In the genomic region with DNA sequence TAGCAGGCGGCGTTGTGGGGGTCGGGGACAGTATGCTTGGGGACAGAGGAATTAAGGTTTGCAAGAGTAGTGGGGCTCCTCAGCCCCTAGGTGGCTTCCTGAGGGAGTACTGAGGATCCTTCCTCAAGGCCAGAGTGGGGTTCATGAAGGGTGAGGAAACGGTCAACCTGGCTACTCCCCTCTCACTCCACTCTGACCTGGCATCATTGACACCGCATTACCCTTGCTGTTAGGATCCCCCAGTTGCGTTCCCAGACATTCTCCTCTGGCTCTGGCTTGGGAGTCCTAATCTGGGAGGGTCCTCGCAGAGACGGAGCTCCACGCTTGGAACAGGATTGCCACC, we compare ENCODE assay signal across 8 cellular contexts. TPM values are rescaled to one million over a fixed set of nuclear protein-coding genes. Genes with fewer than 3 reads are reported as not detected.
DNase-seq lines count a peak whose midpoint lies in the region; ATAC-seq, FAIRE-seq and TF ChIP-seq lines count a peak whose summit lies in the region.

No MANE protein-coding gene starts in this region.

- peak overlapping the region; percentile 77 for H2AFZ ChIP-seq in K562 (ENCODE audit: low read depth, low read length)

- in situ Hi-C loops in K562 (cut with MboI): loop anchor here (5.0 kb wide), 1 partner anchor 367 kb away; the partner anchor contains the start of gene TAS2R40

- no peak for TF ChIP-seq POLR2A in K562 (conservative IDR thresholded peaks at IDR 0.05)

- peak overlapping the region; percentile 66 to 89 (median 81) for H3K4me3 ChIP-seq in BLaER1 treated with 17β-estradiol and CSF1 and Interleukin-3, amounts not matched to agents 10 nM and 100 nM
- peak overlapping the region; percentile 70 for H3K4me3 ChIP-seq in K562
- H3K4me3 ChIP-seq in mesodermal cell (ENCODE audit: extremely low read depth, insufficient read depth, low read length, poor library complexity, severe bottlenecking): peak overlapping the region; percentile 70

- no peaks in the 10 kb centered on the region for H3K79me2 ChIP-seq in K562 (ENCODE audit: control insufficient read depth, insufficient read depth, low read length)

- TF ChIP-seq RAD21 in K562 (CRISPR knock-in tag; conservative IDR thresholded peaks at IDR 0.05 in 1 of 2, IDR thresholded peaks at IDR 0.05 in 1 of 2): no peak

- H3K27me3 ChIP-seq in BLaER1 treated with 17β-estradiol and CSF1 and Interleukin-3, amounts not matched to agents 10 nM and 100 nM: no peaks in the 10 kb centered on the region; a peak in 1 of 22 replicates
- peaks cover 4 to 30% of the 10 kb centered on the region in 2 experiments; a peak in 3 of 5 replicates for H3K27me3 ChIP-seq in K562 (ENCODE audit: control insufficient read depth in 2 of 2, insufficient read depth in 2 of 2, low read length in 2 of 2)

- peak in 1 of 3 experiments; percentile 35; a peak in 3 of 6 replicates for TF ChIP-seq CTCF in K562 (IDR thresholded peaks at IDR 0.05 in 2 of 3, conservative IDR thresholded peaks at IDR 0.05 in 1 of 3; ENCODE audit: insufficient read depth in 2 of 3, low read depth in 1 of 3, low read length in 3 of 3)

- TF ChIP-seq EP300 in K562 (IDR thresholded peaks at IDR 0.05; ENCODE audit: low read length): no peak

- intact Hi-C loops in K562 (cut with micrococcal nuclease): loop anchor here (2.0 kb wide), 1 partner anchor 359 kb away; no protein-coding TSS in a partner anchor

- ATAC-seq in HG02943 (IDR thresholded peaks at IDR 0.05; ENCODE audit: low read depth, unreplicated experiment) (peak; percentile 2), K562 (peak; percentile 18), GM19328 (IDR thresholded peaks at IDR 0.05; ENCODE audit: unreplicated experiment) (no peak), GM18858 (IDR thresholded peaks at IDR 0.05; ENCODE audit: unreplicated experiment) (no peak)

- POLR2A ChIA-PET in K562 (lab: Yijun Ruan, JAX): interaction anchor here (0.5 to 1.1 kb wide), 2 partner anchors 162 to 401 kb away, joined by 3 read pairs; no protein-coding TSS in a partner anchor

- peak overlapping the region; percentile 81 to 99 (median 97) for H3K4me2 ChIP-seq in BLaER1 treated with 17β-estradiol and CSF1 and Interleukin-3, amounts not matched to agents 10 nM and 100 nM
- peak overlapping the region; percentile 66 for H3K4me2 ChIP-seq in K562 (ENCODE audit: insufficient read depth, low read length)

- WGBS in K562 (ENCODE audit: insufficient coverage, low coverage, missing lambda C conversion rate): 30% methylated on average over 9 of the region's 9 CpGs
- 36 to 48% methylated on average over 4 to 5 of the region's 9 CpGs for WGBS in mesodermal cell (ENCODE audit: insufficient coverage in 2 of 2), 2 experiments

- H3K9me3 ChIP-seq in BLaER1 treated with 17β-estradiol and CSF1 and Interleukin-3, amounts not matched to agents 10 nM and 100 nM (replicated peaks in 1 of 11): no peaks in the 10 kb centered on the region
- H3K9me3 ChIP-seq in K562 (replicated peaks; ENCODE audit: control insufficient read depth, insufficient read depth, low read depth, low read length): no peaks in the 10 kb centered on the region
- no peaks in the 10 kb centered on the region for H3K9me3 ChIP-seq in mesodermal cell (ENCODE audit: control insufficient read depth, low read length)

- no peaks in the 10 kb centered on the region; a peak in 1 of 22 replicates for H4K20me1 ChIP-seq in BLaER1 treated with 17β-estradiol and CSF1 and Interleukin-3, amounts not matched to agents 10 nM and 100 nM
- no peaks in the 10 kb centered on the region; the same call in 1 of the 2 replicates for H4K20me1 ChIP-seq in K562 (replicated peaks; ENCODE audit: control insufficient read depth, insufficient read depth, low read length)

- peaks cover 11 to 29% (median 16%) of the 10 kb centered on the region in 10 experiments; a peak in 19 of 20 replicates for H3K4me1 ChIP-seq in BLaER1 treated with 17β-estradiol and CSF1 and Interleukin-3, amounts not matched to agents 10 nM and 100 nM
- H3K4me1 ChIP-seq in K562 (replicated peaks in 1 of 2; ENCODE audit: control insufficient read depth in 2 of 2, insufficient read depth in 2 of 2, low read length in 2 of 2): peaks cover 12 to 16% of the 10 kb centered on the region in 2 experiments; a peak in 4 of 5 replicates
- peaks cover 5% of the 10 kb centered on the region for H3K4me1 ChIP-seq in mesodermal cell (ENCODE audit: control insufficient read depth, insufficient read depth, low read length, poor library complexity, severe bottlenecking)

- no peak for FAIRE-seq in K562 (lab: Jason Lieb, UNC)

- CTCF ChIA-PET in K562 (lab: Yijun Ruan, JAX; ENCODE audit: low intra/inter-chr PET ratio): interaction anchor here (1.2 to 4.6 kb wide), 3 partner anchors 11 to 360 kb away, joined by 6 to 52 read pairs (median 15); no protein-coding TSS in a partner anchor

- peak in 2 of 4 experiments; percentile 32 to 56 for DNase-seq in K562 (ENCODE audit: extremely low read depth in 1 of 4, low spot score in 3 of 4)
- no peak for DNase-seq in NCI-H2227 (lab: John Stamatoyannopoulos, UW; ENCODE audit: unreplicated experiment)
- DNase-seq in H4 (ENCODE audit: low spot score): no peak

- H3K9ac ChIP-seq in BLaER1 treated with 17β-estradiol and CSF1 and Interleukin-3, amounts not matched to agents 10 nM and 100 nM: peak overlapping the region; percentile 80 to 89 (median 85)
- H3K9ac ChIP-seq in K562 (ENCODE audit: insufficient read depth in 1 of 2, low read depth in 2 of 2, low read length in 2 of 2): peak overlapping the region; percentile 25 to 79; a peak in 3 of 4 replicates

- H3K36me3 ChIP-seq in BLaER1 treated with 17β-estradiol and CSF1 and Interleukin-3, amounts not matched to agents 10 nM and 100 nM: no peaks in the 10 kb centered on the region
- H3K36me3 ChIP-seq in K562 (ENCODE audit: control insufficient read depth, insufficient read depth, low read length) (no peaks in the 10 kb centered on the region), mesodermal cell (ENCODE audit: control insufficient read depth, insufficient read depth, low read length) (no peaks in the 10 kb centered on the region)

- peak overlapping the region in 10 of 11 experiments; percentile 70 to 89 (median 80); a peak in 19 of 22 replicates for H3K27ac ChIP-seq in BLaER1 treated with 17β-estradiol and CSF1 and Interleukin-3, amounts not matched to agents 10 nM and 100 nM
- H3K27ac ChIP-seq in K562 (ENCODE audit: extremely low read depth, low read depth, low read length) (no peak overlapping the region), mesodermal cell (ENCODE audit: low read depth, low read length, severe bottlenecking) (no peak overlapping the region)

- no peaks in the 10 kb centered on the region for H3K9me1 ChIP-seq in K562 (ENCODE audit: control insufficient read depth, insufficient read depth, low read length)

- no TSS peak for BruUV-seq in K562 (replicated peaks; lab: Mats Ljungman, UMichigan)

TF ChIP-seq in K562, 482 proteins besides CTCF, POLR2A, EP300 and RAD21 (continues in another document):
- peak; percentile 28; the same call in 1 of the 2 replicates for TF ChIP-seq MAX (CRISPR knock-in tag; IDR thresholded peaks at IDR 0.05)

RNA-seq across cellular contexts. Expression of gene EPHB6, which starts 0.5 kb away (rescaled TPM):
- 81.3 and 499 TPM in 2 replicates for total RNA-seq in K562 (2011; cell fraction: chromatin; rRNA removed; ENCODE audit: low replicate concordance)
- total RNA-seq in K562 (2011; cell fraction: nucleolus; rRNA removed): 147 and 442 TPM in 2 replicates
- 112 and 171 TPM in 2 replicates for total RNA-seq in K562 (2011; cell fraction: nucleoplasm; rRNA removed)
- total RNA-seq in K562 (2014; rRNA removed): 10.4 and 11.3 TPM in 2 replicates
- 4.1 and 4.3 TPM in 2 replicates for total RNA-seq in K562 (2014; rRNA removed; fragmentation: Illumina TruSeq; extraction: Trizol)
- 1.5 and 2.1 TPM in 2 replicates for total RNA-seq in K562 (2015; rRNA removed; fragmentation: Illumina TruSeq; extraction: Trizol)
- total RNA-seq in K562 (2021): 13.2 and 19.1 TPM in 2 replicates
- polyA plus RNA-seq in K562 (2011; rRNA removed): 108 and 123 TPM in 2 replicates
- polyA plus RNA-seq in K562 (2011; cell fraction: cytosol; rRNA removed): 99.6 and 191 TPM in 2 replicates
- 516 and 1,081 TPM in 2 replicates for polyA plus RNA-seq in K562 (2011; cell fraction: nucleus; rRNA removed)
- polyA plus RNA-seq in K562 (2012): 8.8 and 13.0 TPM in 2 replicates
- polyA plus RNA-seq in K562 (2014; fragmentation: Illumina TruSeq; extraction: Trizol): 7.6 and 10.7 TPM in 2 replicates
- polyA plus RNA-seq in K562 (2014; fragmentation: Nextera tagmentation; extraction: Ambion mirVana): 1 to 10 TPM; 1.4 to 2.5 TPM
- polyA plus RNA-seq in K562 (2014; rRNA removed): 12.0 and 16.3 TPM in 2 replicates
- 56.3 and 87.3 TPM in 2 replicates for polyA minus RNA-seq in K562 (2011; rRNA and poly(A)+ RNA removed)
- 119 and 124 TPM in 2 replicates for polyA minus RNA-seq in K562 (2011; cell fraction: cytosol; rRNA and poly(A)+ RNA removed)
- polyA minus RNA-seq in K562 (2011; cell fraction: nucleus; rRNA and poly(A)+ RNA removed): 75.4 and 113 TPM in 2 replicates
- 15.5 TPM for polyA plus RNA-seq in mesodermal cell (2013, experiment 1 of 2)
- polyA plus RNA-seq in mesodermal cell (2013, experiment 2 of 2): 13.9 TPM
- 0.35 and 1.7 TPM in 2 replicates for total RNA-seq in H4 (2014; rRNA removed; shearing (Covaris generic))

RNA-seq across cellular contexts. Expression of gene TRPV6, which starts 30.2 kb away (rescaled TPM):
- 2.1 and 5.6 TPM in 2 replicates for total RNA-seq in K562 (2011; cell fraction: chromatin; rRNA removed; ENCODE audit: low replicate concordance)
- total RNA-seq in K562 (2011; cell fraction: nucleolus; rRNA removed): 3.2 and 3.3 TPM in 2 replicates
- total RNA-seq in K562 (2011; cell fraction: nucleoplasm; rRNA removed): 2.2 and 2.7 TPM in 2 replicates
- total RNA-seq in K562 (2014; rRNA removed) (0.04 and 0.36 TPM in 2 replicates), K562 (2014; rRNA removed; fragmentation: Illumina TruSeq; extraction: Trizol) (0.11 and 0.51 TPM in 2 replicates), K562 (2015; rRNA removed; fragmentation: Illumina TruSeq; extraction: Trizol) (0.04 and 0.11 TPM in 2 replicates), K562 (2021) (0.18 and 0.81 TPM in 2 replicates)
- polyA plus RNA-seq in K562 (2011; rRNA removed) (0.08 and 0.37 TPM in 2 replicates), K562 (2014; fragmentation: Illumina TruSeq; extraction: Trizol) (0.25 and 0.26 TPM in 2 replicates), K562 (2014; fragmentation: Nextera tagmentation; extraction: Ambion mirVana) (under 1 TPM; 0.04 to 0.06 TPM), K562 (2014; rRNA removed) (0.22 and 0.32 TPM in 2 replicates)
- 0.19 and 0.33 TPM in 2 replicates for polyA plus RNA-seq in K562 (2011; cell fraction: cytosol; rRNA removed)
- polyA plus RNA-seq in K562 (2011; cell fraction: nucleus; rRNA removed): 3.7 and 4.0 TPM in 2 replicates
- 0.59 and 13.5 TPM in 2 replicates for polyA plus RNA-seq in K562 (2012)
- 0.36 and 0.46 TPM in 2 replicates for polyA minus RNA-seq in K562 (2011; rRNA and poly(A)+ RNA removed)
- not detected in 2 replicates for polyA minus RNA-seq in K562 (2011; cell fraction: cytosol; rRNA and poly(A)+ RNA removed)
- polyA minus RNA-seq in K562 (2011; cell fraction: nucleus; rRNA and poly(A)+ RNA removed): 0.89 and 0.94 TPM in 2 replicates
- polyA plus RNA-seq in mesodermal cell (2013, experiment 1 of 2): not detected
- 0.10 TPM for polyA plus RNA-seq in mesodermal cell (2013, experiment 2 of 2)
- total RNA-seq in H4 (2014; rRNA removed; shearing (Covaris generic)): not detected in 2 replicates

Comparison
In these comparisons a context has a peak if more than half of its experiments do, and no peak if none do; other contexts are left out.
1. H3K27ac ChIP-seq: peak in BLaER1 treated with 17β-estradiol and CSF1 and Interleukin-3, amounts not matched to agents 10 nM and 100 nM (10 of 11); none in K562 (single experiment) and mesodermal cell (single experiment).
2. ATAC-seq: peak in HG02943 (single experiment) and K562 (single experiment); none in GM19328 (single experiment) and GM18858 (single experiment).
3. Peak in every context shown above with its lines, with median percentiles within 50 percentile points of each other: H3K4me3 ChIP-seq.